Comparison of ENCODE assay signal across 1 cellular context in genomic region chr15:80152896-80153876, GRCh38.
TF ChIP-seq lines count a peak whose summit lies in the region.

Gene FAH, plus strand, starts transcription at chr15:80152999. Its CDS starts 56 bp downstream, at chr15:80153055.

TF ChIP-seq in HepG2, 621 proteins besides CTCF, POLR2A, EP300 and RAD21 (continued from another document and continues in another):
- TF ChIP-seq ZNF512B (CRISPR knock-in tag; IDR thresholded peaks at IDR 0.05; ENCODE audit: borderline replicate concordance) (no peak), PBX2 (CRISPR knock-in tag; IDR thresholded peaks at IDR 0.05) (no peak), HOXD1 (CRISPR knock-in tag; IDR thresholded peaks at IDR 0.05) (no peak), ZNF276 (CRISPR knock-in tag; IDR thresholded peaks at IDR 0.05; ENCODE audit: low read depth) (no peak), AHR (CRISPR knock-in tag; IDR thresholded peaks at IDR 0.05) (no peak), ZNF136 (CRISPR knock-in tag; IDR thresholded peaks at IDR 0.05; ENCODE audit: low read depth) (peak; percentile 57; the same call in 1 of the 2 replicates), SKI (IDR thresholded peaks at IDR 0.05; ENCODE audit: partially characterized antibody) (no peak), SMAD1 (CRISPR knock-in tag; IDR thresholded peaks at IDR 0.05; ENCODE audit: borderline replicate concordance, low read depth) (no peak), MEIS1 (CRISPR knock-in tag; IDR thresholded peaks at IDR 0.05; ENCODE audit: borderline replicate concordance) (0 out of 2 replicates have a peak, but pooled peaks have one; percentile 9), ZNF329 (CRISPR knock-in tag; IDR thresholded peaks at IDR 0.05; ENCODE audit: low read depth) (no peak), FOXP1 (IDR thresholded peaks at IDR 0.05) (no peak), FOXP1 (CRISPR knock-in tag; IDR thresholded peaks at IDR 0.05) (no peak), ZNF616 (CRISPR knock-in tag; IDR thresholded peaks at IDR 0.05; ENCODE audit: low read depth) (no peak), AGO1 (IDR thresholded peaks at IDR 0.05; ENCODE audit: low read depth, low read length, poor library complexity, severe bottlenecking) (no peak), ELF3 (CRISPR knock-in tag; IDR thresholded peaks at IDR 0.05) (no peak), ZNF782 (CRISPR knock-in tag; IDR thresholded peaks at IDR 0.05; ENCODE audit: borderline replicate concordance) (no peak; the same call in 1 of the 2 replicates), CENPT (CRISPR knock-in tag; IDR thresholded peaks at IDR 0.05; ENCODE audit: low read depth) (no peak), SNRNP70 (IDR thresholded peaks at IDR 0.05; ENCODE audit: low read depth, low read length) (no peak), ZFP82 (CRISPR knock-in tag; IDR thresholded peaks at IDR 0.05; ENCODE audit: borderline replicate concordance) (no peak), ZNF749 (CRISPR knock-in tag; IDR thresholded peaks at IDR 0.05; ENCODE audit: borderline replicate concordance) (no peak), ZNF609 (CRISPR knock-in tag; IDR thresholded peaks at IDR 0.05; ENCODE audit: borderline replicate concordance) (peak; percentile 45; the same call in 1 of the 2 replicates), ZNF468 (CRISPR knock-in tag; IDR thresholded peaks at IDR 0.05) (no peak), PITX1 (CRISPR knock-in tag; IDR thresholded peaks at IDR 0.05) (no peak), ZNF17 (CRISPR knock-in tag; IDR thresholded peaks at IDR 0.05) (no peak), ATF7 (IDR thresholded peaks at IDR 0.05) (no peak), ATF7 (CRISPR knock-in tag; IDR thresholded peaks at IDR 0.05) (no peak), ZNF678 (CRISPR knock-in tag; IDR thresholded peaks at IDR 0.05) (no peak), HOXA7 (CRISPR knock-in tag; IDR thresholded peaks at IDR 0.05) (no peak), TSC22D2 (CRISPR knock-in tag; IDR thresholded peaks at IDR 0.05; ENCODE audit: borderline replicate concordance) (no peak), ZNF816 (CRISPR knock-in tag; IDR thresholded peaks at IDR 0.05; ENCODE audit: borderline replicate concordance) (no peak), NONO (IDR thresholded peaks at IDR 0.05) (no peak), NONO (CRISPR knock-in tag; conservative IDR thresholded peaks at IDR 0.05) (peak; percentile 67), ZNF275 (CRISPR knock-in tag; IDR thresholded peaks at IDR 0.05; ENCODE audit: borderline replicate concordance) (no peak), ZNF674 (CRISPR knock-in tag; IDR thresholded peaks at IDR 0.05; ENCODE audit: low read depth) (no peak), CC2D1A (CRISPR knock-in tag; IDR thresholded peaks at IDR 0.05) (no peak), RXRA (CRISPR knock-in tag; IDR thresholded peaks at IDR 0.05) (0 out of 2 replicates have a peak, but pooled peaks have one; percentile 41), RELA (CRISPR knock-in tag; IDR thresholded peaks at IDR 0.05) (no peak), MBNL3 (CRISPR knock-in tag; conservative IDR thresholded peaks at IDR 0.05) (no peak), NFRKB (IDR thresholded peaks at IDR 0.05) (no peak), ZNF496 (CRISPR knock-in tag; IDR thresholded peaks at IDR 0.05; ENCODE audit: insufficient replicate concordance) (no peak), SIX1 (CRISPR knock-in tag; IDR thresholded peaks at IDR 0.05; ENCODE audit: borderline replicate concordance) (no peak), ZNF580 (CRISPR knock-in tag; IDR thresholded peaks at IDR 0.05; ENCODE audit: borderline replicate concordance, low read depth) (no peak), ATF4 (CRISPR knock-in tag; IDR thresholded peaks at IDR 0.05) (no peak), BCLAF1 (IDR thresholded peaks at IDR 0.05) (no peak), STAG1 (CRISPR knock-in tag; IDR thresholded peaks at IDR 0.05) (no peak), ZKSCAN5 (CRISPR knock-in tag; IDR thresholded peaks at IDR 0.05) (peak; percentile 92), ZNF281 (CRISPR knock-in tag; IDR thresholded peaks at IDR 0.05; ENCODE audit: borderline replicate concordance) (peak; percentile 72; the same call in 1 of the 2 replicates), ZC3H4 (CRISPR knock-in tag; IDR thresholded peaks at IDR 0.05; ENCODE audit: borderline replicate concordance) (no peak), GLI4 (CRISPR knock-in tag; IDR thresholded peaks at IDR 0.05; ENCODE audit: borderline replicate concordance) (no peak)
